In the genomic region with DNA sequence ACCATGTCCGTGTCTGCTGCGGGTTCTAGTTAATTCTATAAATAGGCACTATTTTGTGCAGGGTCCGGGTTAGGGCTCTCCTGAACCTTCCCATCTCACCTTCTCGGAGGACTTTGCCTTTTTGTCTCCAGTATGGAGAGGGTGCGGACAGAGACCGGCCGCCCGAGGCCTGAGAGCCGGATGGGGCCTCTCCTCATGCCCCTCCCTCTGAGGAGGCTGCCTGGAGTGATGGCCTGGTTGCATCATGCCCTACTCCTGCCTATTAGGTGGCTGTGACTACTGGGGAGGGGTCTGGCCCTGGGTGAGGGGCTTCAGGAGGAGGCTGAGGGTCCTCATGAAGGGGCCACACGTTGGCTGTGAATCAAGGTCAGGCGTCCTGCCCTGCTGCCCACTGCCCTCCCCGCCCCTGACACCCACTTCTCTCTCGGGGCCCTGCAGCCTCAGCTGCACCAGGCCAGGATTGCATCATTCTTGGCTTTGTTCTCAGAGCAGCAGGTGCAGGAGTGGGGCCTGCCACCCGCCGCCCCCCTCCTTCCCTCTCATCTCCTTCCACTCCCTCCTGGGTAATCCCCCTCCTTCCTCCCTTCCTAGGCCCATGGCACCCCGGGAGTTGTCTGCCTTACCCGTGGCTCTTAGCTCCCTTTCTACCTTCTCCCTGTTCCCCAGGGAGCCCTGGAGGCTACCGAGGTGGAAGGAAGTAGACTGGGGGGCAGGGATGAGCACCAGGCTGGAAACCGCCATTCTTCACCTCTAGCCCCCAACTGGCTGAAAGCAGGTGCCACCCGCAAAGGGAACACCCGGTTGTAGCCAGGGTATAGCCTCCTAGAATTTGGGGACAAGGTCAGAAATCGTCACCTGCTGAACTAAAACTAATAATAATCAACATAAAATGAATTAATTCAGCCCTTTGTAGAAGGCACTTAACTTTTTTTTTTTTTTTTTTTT, we compare ENCODE assay signal across 8 cellular contexts. TPM values are rescaled to one million over a fixed set of nuclear protein-coding genes. Genes with fewer than 3 reads are reported as not detected.
DNase-seq lines count a peak whose midpoint lies in the region; ATAC-seq and TF ChIP-seq lines count a peak whose summit lies in the region.

No MANE protein-coding gene starts in this region.

- H3K36me3 Mint-ChIP-seq in GM23338 (ENCODE audit: low read depth), result no peaks in the 10 kb centered on the region
- H3K36me3 Mint-ChIP-seq in activated CD4-positive, alpha-beta memory T cell treated with anti-CD3 and anti-CD28 coated beads for 36 hours, result no peaks in the 10 kb centered on the region

- WGBS in hepatocyte (ENCODE audit: low lambda C conversion rate, missing lambda C conversion rate), result 45% methylated on average over 20 of the region's 22 CpGs

- POLR2A ChIA-PET in activated CD4-positive, alpha-beta memory T cell treated with anti-CD3 and anti-CD28 coated beads for 36 hours (lab: Charles Lee), result interaction anchor here (0.7 to 1.0 kb wide), 3 partner anchors 62 to 100 kb away, joined by 3 to 6 read pairs (median 3); no protein-coding TSS in a partner anchor

- H3K4me2 ChIP-seq in GM23338 (peak overlapping the region; percentile 88), hepatocyte (peak overlapping the region; percentile 73)

- no peaks in the 10 kb centered on the region; the same call in 2 of the 3 replicates for H3K9me3 Mint-ChIP-seq in GM23338
- H3K9me3 Mint-ChIP-seq in activated CD4-positive, alpha-beta memory T cell treated with anti-CD3 and anti-CD28 coated beads for 36 hours, result no peaks in the 10 kb centered on the region

- H3K27ac Mint-ChIP-seq in GM23338, result peak overlapping the region; percentile 99
- peak overlapping the region; percentile 67 for H3K27ac Mint-ChIP-seq in activated CD4-positive, alpha-beta memory T cell treated with anti-CD3 and anti-CD28 coated beads for 36 hours

- intact Hi-C loops in activated CD4-positive, alpha-beta memory T cell treated with anti-CD3 and anti-CD28 coated beads for 36 hours (cut with micrococcal nuclease), result loop anchor here (10.0 kb wide), 1 partner anchor 249 kb away; no protein-coding TSS in a partner anchor

- H2AFZ ChIP-seq in GM23338 (peak overlapping the region; percentile 84), hepatocyte (peak overlapping the region; percentile 85)

- peak overlapping the region; percentile 100 for H3K27ac ChIP-seq in GM23338 (ENCODE audit: low read depth)
- peak overlapping the region; percentile 85 for H3K27ac ChIP-seq in hepatocyte

- H3K4me3 ChIP-seq in AG10803 (ENCODE audit: low read length) (peak overlapping the region; percentile 58), GM23338 (peak overlapping the region; percentile 57), hepatocyte (peak overlapping the region; percentile 6)

- peak; percentile 76 for DNase-seq in AG10803 (ENCODE audit: low read depth)
- peak; percentile 87 for DNase-seq in GM23338 (ENCODE audit: low spot score)
- DNase-seq in NCI-H2171 (lab: John Stamatoyannopoulos, UW), result peak; percentile 96
- peak; percentile 48 for DNase-seq in activated CD4-positive, alpha-beta memory T cell treated with anti-CD3 and anti-CD28 coated beads for 36 hours
- DNase-seq in hepatocyte (ENCODE audit: low spot score), result peak; percentile 64
- DNase-seq in activated effector memory CD4-positive, alpha-beta T cell treated with Interleukin-2 at 50 U/mL for 16 hours, result no peak

- H3K9me3 ChIP-seq in hepatocyte (ENCODE audit: low read depth), result no peaks in the 10 kb centered on the region

- no peaks in the 10 kb centered on the region for H3K9me2 ChIP-seq in GM23338 (ENCODE audit: insufficient read depth)
- no peaks in the 10 kb centered on the region for H3K9me2 ChIP-seq in hepatocyte (replicated peaks; ENCODE audit: insufficient read depth)

- TF ChIP-seq CTCF in AG10803 (conservative IDR thresholded peaks at IDR 0.05; ENCODE audit: low read length) (no peak), GM23338 (conservative IDR thresholded peaks at IDR 0.05; ENCODE audit: low read depth in 2 of 2) (no peak), hepatocyte (IDR thresholded peaks at IDR 0.05; ENCODE audit: poor library complexity) (no peak)

- peaks cover 53% of the 10 kb centered on the region for H3K4me1 ChIP-seq in GM23338 (ENCODE audit: insufficient read depth)
- peaks cover 21% of the 10 kb centered on the region for H3K4me1 ChIP-seq in hepatocyte (ENCODE audit: insufficient read depth)

- peaks cover 32% of the 10 kb centered on the region for H3F3A ChIP-seq in GM23338 (replicated peaks; ENCODE audit: low read depth)

- H4K20me1 ChIP-seq in GM23338 (replicated peaks; ENCODE audit: insufficient read depth), result no peaks in the 10 kb centered on the region
- H4K20me1 ChIP-seq in hepatocyte (ENCODE audit: insufficient read depth, poor library complexity, severe bottlenecking), result no peaks in the 10 kb centered on the region

- peaks cover 71% of the 10 kb centered on the region for H3K4me1 Mint-ChIP-seq in GM23338
- H3K4me1 Mint-ChIP-seq in activated CD4-positive, alpha-beta memory T cell treated with anti-CD3 and anti-CD28 coated beads for 36 hours (ENCODE audit: low read depth), result peaks cover 10% of the 10 kb centered on the region

- H3K79me2 ChIP-seq in GM23338 (replicated peaks; ENCODE audit: insufficient read depth) (0 out of 2 replicates have a peak, but pooled peaks cover 5% of the 10 kb centered on the region), hepatocyte (no peaks in the 10 kb centered on the region)

- peaks cover 39% of the 10 kb centered on the region for H3K27me3 Mint-ChIP-seq in GM23338 (ENCODE audit: insufficient read depth, low read depth, poor library complexity)
- peaks cover 29% of the 10 kb centered on the region for H3K27me3 Mint-ChIP-seq in activated CD4-positive, alpha-beta memory T cell treated with anti-CD3 and anti-CD28 coated beads for 36 hours

- CTCF ChIA-PET in activated CD4-positive, alpha-beta memory T cell treated with anti-CD3 and anti-CD28 coated beads for 36 hours (lab: Charles Lee), result interaction anchor here (1.0 to 7.4 kb wide), 16 partner anchors 11 to 92 kb away, joined by 3 to 265 read pairs (median 5); a partner anchor contains a TSS

- H3K36me3 ChIP-seq in GM23338 (ENCODE audit: insufficient read depth) (no peaks in the 10 kb centered on the region), hepatocyte (replicated peaks; ENCODE audit: insufficient read depth, low read depth) (no peaks in the 10 kb centered on the region)

- peak overlapping the region; percentile 69 for H3K4me3 Mint-ChIP-seq in GM23338
- H3K4me3 Mint-ChIP-seq in activated CD4-positive, alpha-beta memory T cell treated with anti-CD3 and anti-CD28 coated beads for 36 hours, result peak overlapping the region; percentile 67

- H3K27me3 ChIP-seq in GM23338 (ENCODE audit: insufficient read depth) (peaks cover 20% of the 10 kb centered on the region), hepatocyte (peaks cover 21% of the 10 kb centered on the region)

- ATAC-seq in GM23338 (peak; percentile 60), HG02870 (IDR thresholded peaks at IDR 0.05; ENCODE audit: unreplicated experiment) (no peak), HG02610 (IDR thresholded peaks at IDR 0.05; ENCODE audit: unreplicated experiment) (no peak)

TF ChIP-seq in GM23338, 12 proteins besides CTCF, POLR2A, EP300 and RAD21 (continues in another document):
- no peak for TF ChIP-seq STAT1 (IDR thresholded peaks at IDR 0.05; ENCODE audit: unreplicated experiment)
- TF ChIP-seq ZNF114 (CRISPR knock-in tag; IDR thresholded peaks at IDR 0.05), result no peak
- TF ChIP-seq JUNB (IDR thresholded peaks at IDR 0.05; ENCODE audit: unreplicated experiment), result no peak

RNA-seq across cellular contexts. Expression of a gene that starts 12.7 kb away (rescaled TPM):
- 116 and 150 TPM in 2 replicates for total RNA-seq in GM23338 (2014; rRNA removed; shearing (Covaris generic))
- polyA plus RNA-seq in GM23338 (2016; fragmentation: Nextera tagmentation; extraction: Ambion mirVana) (21.4 and 24.1 TPM in 2 replicates), hepatocyte (30.0 and 32.8 TPM in 2 replicates)
- total RNA-seq in activated CD4-positive, alpha-beta memory T cell treated with anti-CD3 and anti-CD28 coated beads for 36 hours, result 1 to 10 TPM; 1.3 to 1.4 TPM
- total RNA-seq in hepatocyte, result 7.3 and 16.0 TPM in 2 replicates

Comparison
In these comparisons a context has a peak if more than half of its experiments do, and no peak if none do; other contexts are left out.
1. H3K4me3 ChIP-seq: peak in every context shown above with its lines; median percentile 58 in AG10803; 57 in GM23338; 6 in hepatocyte.